In genomic region chr12:47311514-47311913, GRCh38 we compare ENCODE assay signal across 22 cellular contexts.
"Had no signal": no experiment of that assay in that cellular context is flagged by ENCODE, and none has a peak within 500 bp of the region (broad histone marks: within the 10 kb centered on the region; RNA-seq: fewer than 3 reads in every experiment).

No MANE protein-coding gene starts in this region.

- H3K27me3 ChIP-seq: testis had no signal

- H3K27ac Mint-ChIP-seq: activated CD8-positive, alpha-beta memory T cell treated with anti-CD3 and anti-CD28 coated beads, Interleukin-2, amount 10 ng/mL, durations not matched to agents 7 days and 5 days; brain; type B pancreatic cell had no signal

- H3K27ac ChIP-seq: coronary artery, testis had no signal

- H3K27me3 Mint-ChIP-seq: activated CD8-positive, alpha-beta memory T cell treated with anti-CD3 and anti-CD28 coated beads, Interleukin-2, amount 10 ng/mL, durations not matched to agents 7 days and 5 days; brain; central memory CD8-positive, alpha-beta T cell; type B pancreatic cell had no signal

- H3K36me3 Mint-ChIP-seq: brain, type B pancreatic cell had no signal

- H3K4me3 Mint-ChIP-seq: activated CD8-positive, alpha-beta memory T cell treated with anti-CD3 and anti-CD28 coated beads, Interleukin-2, amount 10 ng/mL, durations not matched to agents 7 days and 5 days; brain; central memory CD8-positive, alpha-beta T cell; neural crest cell; type B pancreatic cell had no signal

- H3K4me1 ChIP-seq: testis had no signal

- ATAC-seq: activated CD8-positive, alpha-beta memory T cell treated with anti-CD3 and anti-CD28 coated beads, Interleukin-2, amount 10 ng/mL, durations not matched to agents 7 days and 5 days; activated naive CD4-positive, alpha-beta T cell treated with anti-CD3 and anti-CD28 coated beads, Interleukin-2, amount 50 U/mL, for 72 hours; left colon; SK-N-SH treated with all-trans-retinoic acid at 6 μM for 48 hours had no signal

- H3K9me3 Mint-ChIP-seq: central memory CD8-positive, alpha-beta T cell; type B pancreatic cell had no signal

- H3K4me3 ChIP-seq: coronary artery, lung, testis had no signal

- H3K9me3 ChIP-seq: testis had no signal

- H3K4me1 Mint-ChIP-seq: brain had no signal

- DNase-seq: activated CD4-positive, alpha-beta T cell treated with anti-CD3 and anti-CD28 coated beads, Interleukin-2, amount 50 U/mL, for 1 hour; activated CD8-positive, alpha-beta memory T cell treated with anti-CD3 and anti-CD28 coated beads, Interleukin-2, amount 10 ng/mL, durations not matched to agents 7 days and 5 days; activated effector memory CD4-positive, alpha-beta T cell treated with Interleukin-2 at 50 U/mL for 16 hours; foreskin melanocyte; glutamatergic neuron; hypothalamus; islet precursor cell; left colon; midbrain; stimulated activated CD4-positive, alpha-beta T cell treated with anti-CD3 and anti-CD28 coated beads, Interleukin-12 subunit alpha, Interleukin-12 subunit beta, amount 100 ng/mL, for 4 hours; stimulated activated CD4-positive, alpha-beta T cell treated with anti-CD3 and anti-CD28 coated beads, Interleukin-1b, Interleukin-23, amount 100 ng/mL, for 48 hours; stimulated activated CD8-positive, alpha-beta memory T cell treated with anti-CD3 and anti-CD28 coated beads, Interleukin-4, amount 100 ng/mL, for 48 hours; T1000; testis had no signal
